8 cellular contexts compared by ENCODE assay signal in the genomic region with DNA sequence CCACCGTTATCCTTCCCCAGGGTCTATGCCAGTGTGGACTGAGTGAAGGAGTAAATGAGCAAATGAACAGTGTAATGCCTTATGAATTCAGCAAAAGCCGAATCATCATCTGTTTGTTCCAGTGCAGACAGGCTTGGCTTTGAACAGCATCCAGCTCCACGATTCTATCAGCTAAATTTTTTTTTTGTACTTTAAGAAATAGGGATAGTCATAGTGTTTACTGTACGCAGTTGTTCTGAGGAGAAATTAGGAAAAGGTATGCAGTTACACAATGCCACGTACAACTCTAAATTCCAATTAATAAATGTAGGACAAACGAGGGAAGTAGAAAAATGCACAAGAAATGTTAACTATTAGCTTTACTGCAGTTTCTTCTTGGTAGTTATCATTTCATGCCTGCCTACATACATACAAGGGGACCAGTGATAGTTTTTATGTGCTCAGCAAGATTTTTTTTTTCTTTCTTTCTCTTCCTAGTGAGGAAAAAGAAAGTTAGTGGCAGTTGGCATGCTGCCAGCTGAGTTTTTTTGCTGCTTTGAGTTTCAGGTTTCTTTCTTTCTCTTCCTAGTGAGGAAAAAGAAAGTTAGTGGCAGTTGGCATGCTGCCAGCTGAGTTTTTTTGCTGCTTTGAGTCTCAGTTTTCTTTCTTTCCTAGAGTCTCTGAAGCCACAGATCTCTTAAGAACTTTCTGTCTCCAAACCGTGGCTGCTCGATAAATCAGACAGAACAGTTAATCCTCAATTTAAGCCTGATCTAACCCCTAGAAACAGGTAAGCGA. TPM values are rescaled to one million over a fixed set of nuclear protein-coding genes. Genes with fewer than 3 reads are reported as not detected.
DNase-seq lines count a peak whose midpoint lies in the region; ATAC-seq and TF ChIP-seq lines count a peak whose summit lies in the region.

A gene (plus strand): TSS at position 646 of the 777 bp plus-strand sequence. CDS start 7,468 bp downstream, outside the sequence.

- no peaks in the 10 kb centered on the region for H3K27me3 ChIP-seq in esophagus muscularis mucosa
- no peaks in the 10 kb centered on the region for H3K27me3 ChIP-seq in prostate gland (replicated peaks; ENCODE audit: insufficient read depth)
- no peaks in the 10 kb centered on the region for H3K27me3 ChIP-seq in transverse colon

- peak within 1 kb of the TSS; percentile 40 to 53 (median 44) for H3K4me3 ChIP-seq in esophagus muscularis mucosa
- peak within 1 kb of the TSS; percentile 14 for H3K4me3 ChIP-seq in prostate gland
- H3K4me3 ChIP-seq in transverse colon: peak within 1 kb of the TSS in 3 of 4 donors; percentile 7 to 36 (median 17)

- 18% methylated on average over 9 of the region's 9 CpGs for WGBS in esophagus muscularis mucosa
- 3% methylated on average over 9 of the region's 9 CpGs for WGBS in prostate gland
- 17 to 20% methylated on average over 9 of the region's 9 CpGs for WGBS in transverse colon (ENCODE audit: low coverage in 1 of 2), 2 donors

- H3K36me3 ChIP-seq in esophagus muscularis mucosa: no peaks in the 10 kb centered on the region
- no peaks in the 10 kb centered on the region for H3K36me3 ChIP-seq in prostate gland
- H3K36me3 ChIP-seq in transverse colon: no peaks in the 10 kb centered on the region

- DNase-seq in AG08396 (ENCODE audit: low spot score) (peak; percentile 10), KBM-7 (peak; percentile 48), esophagus muscularis mucosa (ENCODE audit: extremely low spot score) (no peak), prostate gland (ENCODE audit: low spot score) (no peak), transverse colon (peak; percentile 34), DMS79 treated with DMSO at 0.1 percent for 48 hours (lab: John Stamatoyannopoulos, UW) (no peak)
- DNase-seq in activated CD8-positive, alpha-beta memory T cell treated with anti-CD3 and anti-CD28 coated beads, Interleukin-2, amount 50 U/mL, for 48 hours: peak; percentile 65

- no peak for TF ChIP-seq POLR2A in esophagus muscularis mucosa (IDR thresholded peaks at IDR 0.05; ENCODE audit: low read depth)
- no peak for TF ChIP-seq POLR2A in prostate gland (IDR thresholded peaks at IDR 0.05)
- TF ChIP-seq POLR2A in transverse colon (IDR thresholded peaks at IDR 0.05): no peak

- H3K27ac ChIP-seq in esophagus muscularis mucosa (replicated peaks in 1 of 4): peak within 1 kb of the TSS; percentile 59 to 77 (median 74)
- H3K27ac ChIP-seq in prostate gland: peak within 1 kb of the TSS; percentile 55 to 62
- H3K27ac ChIP-seq in transverse colon: peak within 1 kb of the TSS; percentile 47 to 70 (median 62)

- ATAC-seq in GM21360 (IDR thresholded peaks at IDR 0.05; ENCODE audit: unreplicated experiment): peak; percentile 36

- TF ChIP-seq EP300 in esophagus muscularis mucosa (IDR thresholded peaks at IDR 0.05) (no peak), transverse colon (IDR thresholded peaks at IDR 0.05; ENCODE audit: low read depth) (no peak)

- in situ Hi-C loops in KBM-7 (cut with MboI; ENCODE audit: low pct_unique_long_range_greater_than_20kb, low sequenced_read_pairs) (no loop called here), transverse colon (cut with MboI; ENCODE audit: low pct_ligation_motif_present in 1 of 4, low pct_unique_long_range_greater_than_20kb in 1 of 4, low sequenced_read_pairs in 3 of 4) (loop anchor here in 2 of 4 donors (10.0 kb wide), 1 partner anchor 55 kb away; no protein-coding TSS in a partner anchor)

- TF ChIP-seq CTCF in esophagus muscularis mucosa (IDR thresholded peaks at IDR 0.05): no peak
- TF ChIP-seq CTCF in prostate gland (IDR thresholded peaks at IDR 0.05): no peak
- TF ChIP-seq CTCF in transverse colon (IDR thresholded peaks at IDR 0.05): no peak

- intact Hi-C loops in esophagus muscularis mucosa (cut with DNase I): loop anchor here (2.0 kb wide), 1 partner anchor 57 kb away; no protein-coding TSS in a partner anchor
- intact Hi-C loops in prostate gland (cut with DNase I): no loop called here
- intact Hi-C loops in transverse colon (cut with DNase I; ENCODE audit: low total_unique reads): loop anchor here (5.0 kb wide), 1 partner anchor 52 kb away; no protein-coding TSS in a partner anchor

- H3K4me1 ChIP-seq in esophagus muscularis mucosa: peaks cover 5 to 36% (median 27%) of the 10 kb centered on the region in 4 donors
- H3K4me1 ChIP-seq in prostate gland (replicated peaks): no peaks in the 10 kb centered on the region
- peaks cover 0 to 28% (median 6%) of the 10 kb centered on the region in 4 donors for H3K4me1 ChIP-seq in transverse colon

- H3K9me3 ChIP-seq in esophagus muscularis mucosa (no peaks in the 10 kb centered on the region), prostate gland (no peaks in the 10 kb centered on the region), transverse colon (no peaks in the 10 kb centered on the region)

RNA-seq across cellular contexts. Expression of the gene that starts here (rescaled TPM):
- total RNA-seq in esophagus muscularis mucosa: 10 to 100 TPM in 2 of 4 donors, 1 to 10 TPM in 2; 4.3 to 15.4 (median 9.6) TPM
- 1 to 10 TPM; 1.2 to 7.4 TPM for total RNA-seq in prostate gland
- total RNA-seq in transverse colon: 1 to 10 TPM in 3 of 4 donors, not detected in 1; 1.8 to 5.5 (median 3.3) TPM

Comparison
In these comparisons a context has a peak if more than half of its experiments do, and no peak if none do; other contexts are left out.
1. DNase-seq: peak in AG08396 (single experiment), KBM-7 (single experiment), activated CD8-positive, alpha-beta memory T cell treated with anti-CD3 and anti-CD28 coated beads, Interleukin-2, amount 50 U/mL, for 48 hours (single experiment) and transverse colon (single experiment); none in esophagus muscularis mucosa (single experiment), prostate gland (single experiment) and DMS79 treated with DMSO at 0.1 percent for 48 hours (single experiment).
2. Peak in every context shown above with its lines, with median percentiles within 50 percentile points of each other: H3K27ac ChIP-seq and H3K4me3 ChIP-seq.